18 cellular contexts compared by ENCODE assay signal in genomic region chr13:51697855-51698254, GRCh38.
"Had no signal": no experiment of that assay in that cellular context is flagged by ENCODE, and none has a peak within 500 bp of the region (broad histone marks: within the 10 kb centered on the region; RNA-seq: fewer than 3 reads in every experiment).

No MANE protein-coding gene starts in this region.

- DNase-seq: activated CD8-positive, alpha-beta memory T cell treated with anti-CD3 and anti-CD28 coated beads, Interleukin-2, amount 50 U/mL, for 4 hours; activated CD8-positive, alpha-beta T cell treated with anti-CD3 and anti-CD28 coated beads for 36 hours; activated naive CD4-positive, alpha-beta T cell; effector memory CD8-positive, alpha-beta T cell; foreskin keratinocyte; islet precursor cell; retina; spleen; stimulated activated CD4-positive, alpha-beta T cell treated with anti-CD3 and anti-CD28 coated beads, Interleukin-1b, Interleukin-23, amount 100 ng/mL, for 48 hours; transverse colon had no signal

- H3K9me3 ChIP-seq: transverse colon had no signal

- H3K27ac Mint-ChIP-seq: activated CD8-positive, alpha-beta T cell treated with anti-CD3 and anti-CD28 coated beads for 36 hours; dendritic cell treated with granulocyte-macrophage colony-stimulating factor and Interleukin-4, amounts not matched to agents 40 ng/mL and 50 ng/mL, for 4 days; effector memory CD8-positive, alpha-beta T cell; mesothelial cell of epicardium; stimulated activated memory B cell treated with anti-CD40 and anti-IgM and Interleukin-4, amounts not matched to agents 10 μg/mL and 1 μg/mL and 100 μg/mL, for 72 hours had no signal

- H3K4me1 Mint-ChIP-seq: central memory CD8-positive, alpha-beta T cell; mesothelial cell of epicardium; neural crest cell; stimulated activated memory B cell treated with anti-CD40 and anti-IgM and Interleukin-4, amounts not matched to agents 10 μg/mL and 1 μg/mL and 100 μg/mL, for 72 hours had no signal

- H3K9ac ChIP-seq: parathyroid adenoma had no signal

- H3K27ac ChIP-seq: epithelial cell of prostate, foreskin keratinocyte, parathyroid adenoma, spleen, transverse colon, VCaP had no signal

- H3K36me3 ChIP-seq: transverse colon had no signal

- H3K36me3 Mint-ChIP-seq: mesothelial cell of epicardium had no signal

- H3K9me3 Mint-ChIP-seq: central memory CD8-positive, alpha-beta T cell; dendritic cell treated with granulocyte-macrophage colony-stimulating factor and Interleukin-4, amounts not matched to agents 40 ng/mL and 50 ng/mL, for 4 days; effector memory CD8-positive, alpha-beta T cell; stimulated activated memory B cell treated with anti-CD40 and anti-IgM and Interleukin-4, amounts not matched to agents 10 μg/mL and 1 μg/mL and 100 μg/mL, for 72 hours had no signal

- H3K4me3 Mint-ChIP-seq: activated CD8-positive, alpha-beta T cell treated with anti-CD3 and anti-CD28 coated beads for 36 hours; central memory CD8-positive, alpha-beta T cell; dendritic cell treated with granulocyte-macrophage colony-stimulating factor and Interleukin-4, amounts not matched to agents 40 ng/mL and 50 ng/mL, for 4 days; effector memory CD8-positive, alpha-beta T cell; mesothelial cell of epicardium; neural crest cell; stimulated activated memory B cell treated with anti-CD40 and anti-IgM and Interleukin-4, amounts not matched to agents 10 μg/mL and 1 μg/mL and 100 μg/mL, for 72 hours had no signal

- H3K4me1 ChIP-seq: parathyroid adenoma, spleen, transverse colon had no signal

- H3K27me3 Mint-ChIP-seq: activated CD8-positive, alpha-beta T cell treated with anti-CD3 and anti-CD28 coated beads for 36 hours; central memory CD8-positive, alpha-beta T cell; dendritic cell treated with granulocyte-macrophage colony-stimulating factor and Interleukin-4, amounts not matched to agents 40 ng/mL and 50 ng/mL, for 4 days; effector memory CD8-positive, alpha-beta T cell; stimulated activated memory B cell treated with anti-CD40 and anti-IgM and Interleukin-4, amounts not matched to agents 10 μg/mL and 1 μg/mL and 100 μg/mL, for 72 hours had no signal

- H3K4me3 ChIP-seq: spleen, transverse colon had no signal

- H3K27me3 ChIP-seq: foreskin keratinocyte, spleen, transverse colon had no signal

- ATAC-seq: activated CD8-positive, alpha-beta T cell treated with anti-CD3 and anti-CD28 coated beads for 36 hours; effector memory CD8-positive, alpha-beta T cell; foreskin keratinocyte; stimulated activated memory B cell treated with anti-CD40 and anti-IgM and Interleukin-4, amounts not matched to agents 10 μg/mL and 1 μg/mL and 100 μg/mL, for 72 hours had no signal
